ENCODE assay signal across 9 cellular contexts in the genomic region with DNA sequence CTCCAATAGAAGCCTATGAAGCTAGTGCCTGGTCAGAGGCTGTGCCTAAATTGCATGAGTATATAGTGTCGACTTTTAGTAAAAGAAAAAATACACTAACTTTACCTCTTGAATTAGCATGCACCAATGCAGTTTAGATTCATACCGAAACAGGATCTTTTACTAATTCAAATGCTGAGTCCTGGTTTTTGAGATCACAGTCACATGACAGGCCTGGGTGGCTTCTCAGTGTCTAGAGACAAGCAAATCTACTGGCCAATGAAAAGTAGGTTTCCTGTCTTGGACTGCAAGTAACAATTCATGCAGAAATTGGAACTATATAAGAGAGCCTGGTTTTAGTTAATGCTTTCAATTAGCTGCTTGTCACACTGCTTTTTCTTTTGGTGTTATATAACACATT. TPM values are rescaled to one million over a fixed set of nuclear protein-coding genes. Genes with fewer than 3 reads are reported as not detected.
DNase-seq lines count a peak whose midpoint lies in the region; ATAC-seq, FAIRE-seq and TF ChIP-seq lines count a peak whose summit lies in the region.
"Had no signal": no experiment of that assay in that cellular context is flagged by ENCODE, and none has a peak within 500 bp of the region (broad histone marks: within the 10 kb centered on the region; RNA-seq: fewer than 3 reads in every experiment).

No MANE protein-coding gene starts in this region.

- H3K79me1 ChIP-seq in IMR-90 (ENCODE audit: low read depth in 1 of 2, low read length in 2 of 2), result peaks cover 0 to 46% of the 10 kb centered on the region in 2 experiments; a peak in 2 of 4 replicates

- TF ChIP-seq POLR2A in GM12891 (IDR thresholded peaks at IDR 0.05; ENCODE audit: low read depth, low read length), result no peak
- TF ChIP-seq POLR2A in IMR-90 (IDR thresholded peaks at IDR 0.05; ENCODE audit: low read depth, low read length), result no peak

- H3K4ac ChIP-seq in IMR-90 (ENCODE audit: low read depth, low read length), result no peak overlapping the region

- TF ChIP-seq CTCF in IMR-90 (conservative IDR thresholded peaks at IDR 0.05; ENCODE audit: low read depth, low read length), result no peak

- 0 out of 2 replicates have a peak overlapping the region, but pooled peaks have one; percentile 8 for H3K23ac ChIP-seq in IMR-90 (ENCODE audit: low read depth, low read length)

- H2AK5ac ChIP-seq in IMR-90 (ENCODE audit: low read depth, low read length), result no peak overlapping the region

- no peak overlapping the region for H4K5ac ChIP-seq in IMR-90 (ENCODE audit: low read depth, low read length)

- no peak overlapping the region for H2AK9ac ChIP-seq in IMR-90 (replicated peaks; ENCODE audit: low read depth, low read length, poor library complexity)

- H3K4me3 ChIP-seq in IMR-90 (ENCODE audit: insufficient read depth, low read depth, low read length), result no peak overlapping the region

- H4K20me1 ChIP-seq in IMR-90 (ENCODE audit: insufficient read depth, low read length), result peaks cover 81% of the 10 kb centered on the region

- H2BK120ac ChIP-seq in IMR-90 (ENCODE audit: low read depth, low read length), result no peak overlapping the region

- ATAC-seq in GM21423 (IDR thresholded peaks at IDR 0.05; ENCODE audit: unreplicated experiment) (peak; percentile 43), IMR-90 (ENCODE audit: low read depth) (no peak), GM19023 (IDR thresholded peaks at IDR 0.05; ENCODE audit: unreplicated experiment) (no peak)

- dilution Hi-C loops in IMR-90 (cut with HindIII; ENCODE audit: low sequenced_read_pairs, unreplicated experiment), result no loop called here

- CTCF ChIA-PET in IMR-90 (lab: Yijun Ruan, JAX), result no interaction called here

- no TSS peak for BruUV-seq in IMR-90 (replicated peaks; lab: Mats Ljungman, UMichigan)

- H3K18ac ChIP-seq in IMR-90 (ENCODE audit: low read depth, low read length), result no peak overlapping the region

- no peak overlapping the region for H3K14ac ChIP-seq in IMR-90 (replicated peaks; ENCODE audit: low read depth, low read length)

- WGBS in IMR-90 (ENCODE audit: extremely low coverage in 2 of 2, insufficient read length in 1 of 2), 2 experiments, result 100% methylated on average over 1 of the region's 2 CpGs; no CpG with 5 or more reads in 1 of the 2 experiments

- no peaks in the 10 kb centered on the region for H3K27me3 ChIP-seq in IMR-90 (ENCODE audit: control insufficient read depth, insufficient read depth, low read length)

- no peak overlapping the region for H3K9ac ChIP-seq in IMR-90 (ENCODE audit: low read depth, low read length)

- TF ChIP-seq RAD21 in IMR-90 (IDR thresholded peaks at IDR 0.05; ENCODE audit: low read length), result no peak

- no peak overlapping the region for H4K91ac ChIP-seq in IMR-90 (ENCODE audit: insufficient read depth, low read depth, low read length)

- peaks cover 6% of the 10 kb centered on the region for H3K4me1 ChIP-seq in IMR-90 (ENCODE audit: control insufficient read depth, insufficient read depth, low read length)

- H3K9me3 ChIP-seq in IMR-90 (ENCODE audit: control insufficient read depth, insufficient read depth, low read length), result no peaks in the 10 kb centered on the region

- H3K4me2 ChIP-seq in IMR-90 (ENCODE audit: low read depth, low read length), result no peak overlapping the region; the same call in 1 of the 2 replicates

- H2BK15ac ChIP-seq in IMR-90 (ENCODE audit: low read depth, low read length), result no peak overlapping the region

- no peak overlapping the region for H2AFZ ChIP-seq in IMR-90 (replicated peaks; ENCODE audit: low read length, poor library complexity)

- H3K27ac ChIP-seq in IMR-90 (ENCODE audit: insufficient read depth, low read length), result no peak overlapping the region

- intact Hi-C loops in IMR-90 (cut with micrococcal nuclease), result no loop called here

- in situ Hi-C loops in IMR-90 (cut with MboI; ENCODE audit: low sequenced_read_pairs), result loop anchor here (25.0 kb wide), 1 partner anchor 94 kb away; no protein-coding TSS in a partner anchor

- peaks cover 7% of the 10 kb centered on the region for H3K9me1 ChIP-seq in IMR-90 (ENCODE audit: insufficient read depth, low read length)

- no peak overlapping the region for H4K8ac ChIP-seq in IMR-90 (ENCODE audit: low read depth in 2 of 2, low read length in 2 of 2)

- DNase-seq in GM12891 (ENCODE audit: insufficient read length, low spot score) (peak; percentile 33), IMR-90 (no peak), inferior parietal cortex (ENCODE audit: extremely low spot score) (peak; percentile 37), NCI-H69 (lab: John Stamatoyannopoulos, UW) (no peak), NCI-H524 treated with DMSO at 0.1 percent for 48 hours (lab: John Stamatoyannopoulos, UW) (no peak), NCI-H1417 treated with DMSO at 0.1 percent for 48 hours (lab: John Stamatoyannopoulos, UW) (no peak)
- DNase-seq: activated T-cell treated with anti-CD3 and anti-CD28 coated beads, Interleukin-2, amount 50 U/mL, for 4 hours had no signal

- no peak overlapping the region for H2BK20ac ChIP-seq in IMR-90 (ENCODE audit: low read depth, low read length)

- H3K56ac ChIP-seq in IMR-90 (ENCODE audit: extremely low read depth, insufficient read depth, low read length), result no peak overlapping the region

- POLR2A ChIA-PET in IMR-90 (lab: Charles Lee; ENCODE audit: unreplicated experiment), result no interaction called here

- peak; percentile 84 for FAIRE-seq in GM12891 (lab: Jason Lieb, UNC)

- no peaks in the 10 kb centered on the region for H3K36me3 ChIP-seq in IMR-90 (ENCODE audit: control insufficient read depth, insufficient read depth, low read length)

- no peak overlapping the region for H2BK5ac ChIP-seq in IMR-90 (ENCODE audit: low read depth, low read length, poor library complexity, severe bottlenecking)

TF ChIP-seq in GM12891, 5 proteins besides CTCF, POLR2A, EP300 and RAD21:
- TF ChIP-seq TAF1 (IDR thresholded peaks at IDR 0.05; ENCODE audit: low read depth, low read length) (no peak), POU2F2 (IDR thresholded peaks at IDR 0.05; ENCODE audit: low read depth, low read length) (peak; percentile 62; the same call in 1 of the 2 replicates)

TF ChIP-seq in IMR-90, 13 proteins besides CTCF, POLR2A, EP300 and RAD21:
- TF ChIP-seq SMC3 (IDR thresholded peaks at IDR 0.05; ENCODE audit: low read depth, low read length) (no peak), NFE2L2 (IDR thresholded peaks at IDR 0.05; ENCODE audit: low read depth, low read length) (no peak), MAZ (IDR thresholded peaks at IDR 0.05; ENCODE audit: borderline replicate concordance, low read depth, low read length) (no peak), FOS (IDR thresholded peaks at IDR 0.05; ENCODE audit: low read depth, low read length) (no peak), MAFK (IDR thresholded peaks at IDR 0.05; ENCODE audit: low read depth, low read length) (no peak), RCOR1 (IDR thresholded peaks at IDR 0.05; ENCODE audit: insufficient replicate concordance, low read length) (no peak), BHLHE40 (IDR thresholded peaks at IDR 0.05; ENCODE audit: low read depth, low read length) (no peak)
- TF ChIP-seq, protein P1, sequence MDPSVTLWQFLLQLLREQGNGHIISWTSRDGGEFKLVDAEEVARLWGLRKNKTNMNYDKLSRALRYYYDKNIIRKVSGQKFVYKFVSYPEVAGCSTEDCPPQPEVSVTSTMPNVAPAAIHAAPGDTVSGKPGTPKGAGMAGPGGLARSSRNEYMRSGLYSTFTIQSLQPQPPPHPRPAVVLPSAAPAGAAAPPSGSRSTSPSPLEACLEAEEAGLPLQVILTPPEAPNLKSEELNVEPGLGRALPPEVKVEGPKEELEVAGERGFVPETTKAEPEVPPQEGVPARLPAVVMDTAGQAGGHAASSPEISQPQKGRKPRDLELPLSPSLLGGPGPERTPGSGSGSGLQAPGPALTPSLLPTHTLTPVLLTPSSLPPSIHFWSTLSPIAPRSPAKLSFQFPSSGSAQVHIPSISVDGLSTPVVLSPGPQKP (IDR thresholded peaks at IDR 0.05; ENCODE audit: borderline replicate concordance, low read depth, low read length), result no peak

RNA-seq across cellular contexts. Expression of a gene that starts 7.2 kb away (rescaled TPM):
- 12.9 TPM for polyA plus RNA-seq in GM12891 (2012; ENCODE audit: low read depth, missing spikeins)
- 115 and 131 TPM in 2 replicates for total RNA-seq in IMR-90 (2012; rRNA removed)
- polyA plus RNA-seq in IMR-90 (2012; rRNA removed), result 20.0 and 25.5 TPM in 2 replicates
- 4.8 and 7.0 TPM in 2 replicates for polyA plus RNA-seq in IMR-90 (2012; cell fraction: cytosol; rRNA removed)
- 4.6 and 29.2 TPM in 2 replicates for polyA plus RNA-seq in IMR-90 (2012; cell fraction: nucleus; rRNA removed; ENCODE audit: low replicate concordance)

RNA-seq across cellular contexts. Expression of a gene that starts 18.3 kb away (rescaled TPM):
- 2.6 TPM for polyA plus RNA-seq in GM12891 (2012; ENCODE audit: low read depth, missing spikeins)
- total RNA-seq in IMR-90 (2012; rRNA removed), result 11.5 and 11.7 TPM in 2 replicates
- 6.8 and 9.5 TPM in 2 replicates for polyA plus RNA-seq in IMR-90 (2012; rRNA removed)
- 3.3 and 6.1 TPM in 2 replicates for polyA plus RNA-seq in IMR-90 (2012; cell fraction: cytosol; rRNA removed)
- polyA plus RNA-seq in IMR-90 (2012; cell fraction: nucleus; rRNA removed; ENCODE audit: low replicate concordance), result 7.4 and 38.8 TPM in 2 replicates

Comparison
In these comparisons a context has a peak if more than half of its experiments do, and no peak if none do; other contexts are left out.
1. DNase-seq: peak in GM12891 (single experiment) and inferior parietal cortex (single experiment); none in IMR-90 (single experiment), NCI-H69 (single experiment), NCI-H524 treated with DMSO at 0.1 percent for 48 hours (single experiment) and NCI-H1417 treated with DMSO at 0.1 percent for 48 hours (single experiment).